In genomic region chr6:111522393-111523020, GRCh38 we compare ENCODE assay signal across 1 cellular context.
TF ChIP-seq lines count a peak whose summit lies in the region.

No MANE protein-coding gene starts in this region.

TF ChIP-seq in IMR-90, 13 proteins besides CTCF, POLR2A, EP300 and RAD21:
- TF ChIP-seq MXI1 (IDR thresholded peaks at IDR 0.05; ENCODE audit: borderline replicate concordance, low read depth, low read length) = no peak
- TF ChIP-seq NFE2L2 (IDR thresholded peaks at IDR 0.05; ENCODE audit: low read depth, low read length) = no peak
- TF ChIP-seq FOS (IDR thresholded peaks at IDR 0.05; ENCODE audit: low read depth, low read length) = no peak
- no peak for TF ChIP-seq USF2 (IDR thresholded peaks at IDR 0.05; ENCODE audit: low read depth, low read length)
- TF ChIP-seq RCOR1 (IDR thresholded peaks at IDR 0.05; ENCODE audit: insufficient replicate concordance, low read length) = no peak
- TF ChIP-seq CHD1 (IDR thresholded peaks at IDR 0.05; ENCODE audit: low read depth, low read length) = no peak
- TF ChIP-seq SMC3 (IDR thresholded peaks at IDR 0.05; ENCODE audit: low read depth, low read length) = no peak
- TF ChIP-seq RFX5 (IDR thresholded peaks at IDR 0.05; ENCODE audit: low read depth, low read length) = no peak
- TF ChIP-seq CEBPB (IDR thresholded peaks at IDR 0.05; ENCODE audit: low read depth, low read length) = no peak
- no peak for TF ChIP-seq MAFK (IDR thresholded peaks at IDR 0.05; ENCODE audit: low read depth, low read length)
- no peak for TF ChIP-seq BHLHE40 (IDR thresholded peaks at IDR 0.05; ENCODE audit: low read depth, low read length)
- no peak for TF ChIP-seq MAZ (IDR thresholded peaks at IDR 0.05; ENCODE audit: borderline replicate concordance, low read depth, low read length)
- TF ChIP-seq, protein P1, sequence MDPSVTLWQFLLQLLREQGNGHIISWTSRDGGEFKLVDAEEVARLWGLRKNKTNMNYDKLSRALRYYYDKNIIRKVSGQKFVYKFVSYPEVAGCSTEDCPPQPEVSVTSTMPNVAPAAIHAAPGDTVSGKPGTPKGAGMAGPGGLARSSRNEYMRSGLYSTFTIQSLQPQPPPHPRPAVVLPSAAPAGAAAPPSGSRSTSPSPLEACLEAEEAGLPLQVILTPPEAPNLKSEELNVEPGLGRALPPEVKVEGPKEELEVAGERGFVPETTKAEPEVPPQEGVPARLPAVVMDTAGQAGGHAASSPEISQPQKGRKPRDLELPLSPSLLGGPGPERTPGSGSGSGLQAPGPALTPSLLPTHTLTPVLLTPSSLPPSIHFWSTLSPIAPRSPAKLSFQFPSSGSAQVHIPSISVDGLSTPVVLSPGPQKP (IDR thresholded peaks at IDR 0.05; ENCODE audit: borderline replicate concordance, low read depth, low read length) = no peak
TF ChIP-seq in IMR-90: peak in this region for 0.
